ENCODE assay signal across 8 cellular contexts in genomic region chr17:2397247-2398171, GRCh38. TPM values are rescaled to one million over a fixed set of nuclear protein-coding genes. Genes with fewer than 3 reads are reported as not detected.
DNase-seq lines count a peak whose midpoint lies in the region; ATAC-seq and TF ChIP-seq lines count a peak whose summit lies in the region.

No MANE protein-coding gene starts in this region.

- H3K79me2 ChIP-seq in neural progenitor cell (ENCODE audit: low read depth) = peaks cover 44% of the 10 kb centered on the region

- no peaks in the 10 kb centered on the region for H3K9me3 Mint-ChIP-seq in effector memory CD8-positive, alpha-beta T cell
- H3K9me3 Mint-ChIP-seq in neural progenitor cell = no peaks in the 10 kb centered on the region

- peak overlapping the region; percentile 84 to 100 (median 98) for H3K9ac ChIP-seq in BLaER1 treated with 17β-estradiol and CSF1 and Interleukin-3, amounts not matched to agents 10 nM and 100 nM
- no peak overlapping the region for H3K9ac ChIP-seq in neural progenitor cell

- DNase-seq in NB4 (ENCODE audit: low read depth) = no peak
- no peak for DNase-seq in effector memory CD8-positive, alpha-beta T cell
- no peak for DNase-seq in neural progenitor cell (ENCODE audit: low spot score)
- DNase-seq in epidermal melanocyte (ENCODE audit: insufficient read length, low spot score) = no peak
- no peak for DNase-seq in amniotic stem cell (lab: John Stamatoyannopoulos, UW)

- H3K4me2 ChIP-seq in BLaER1 treated with 17β-estradiol and CSF1 and Interleukin-3, amounts not matched to agents 10 nM and 100 nM = peak overlapping the region; percentile 97 to 100 (median 99)
- H3K4me2 ChIP-seq in neural progenitor cell = peak overlapping the region; percentile 78

- H3K27ac Mint-ChIP-seq in effector memory CD8-positive, alpha-beta T cell = peak overlapping the region in 1 of 2 donors; percentile 76
- peak overlapping the region; percentile 90 for H3K27ac Mint-ChIP-seq in neural progenitor cell

- H3K4me3 ChIP-seq in BLaER1 treated with 17β-estradiol and CSF1 and Interleukin-3, amounts not matched to agents 10 nM and 100 nM = peak overlapping the region; percentile 45 to 98 (median 85); a peak in 19 of 20 replicates
- H3K4me3 ChIP-seq in NB4 (ENCODE audit: low read depth, low read length) (peak overlapping the region; percentile 11), neural progenitor cell (peak overlapping the region; percentile 42)

- no peaks in the 10 kb centered on the region for H3K9me3 ChIP-seq in BLaER1 treated with 17β-estradiol and CSF1 and Interleukin-3, amounts not matched to agents 10 nM and 100 nM (replicated peaks in 1 of 11)
- no peaks in the 10 kb centered on the region for H3K9me3 ChIP-seq in neural progenitor cell (ENCODE audit: low read depth)

- peaks cover 46 to 58% (median 54%) of the 10 kb centered on the region in 10 experiments for H3K4me1 ChIP-seq in BLaER1 treated with 17β-estradiol and CSF1 and Interleukin-3, amounts not matched to agents 10 nM and 100 nM
- peaks cover 41% of the 10 kb centered on the region for H3K4me1 ChIP-seq in neural progenitor cell

- peaks cover 4 to 59% (median 18%) of the 10 kb centered on the region in 11 experiments; a peak in 14 of 22 replicates for H4K20me1 ChIP-seq in BLaER1 treated with 17β-estradiol and CSF1 and Interleukin-3, amounts not matched to agents 10 nM and 100 nM
- peaks cover 55% of the 10 kb centered on the region for H4K20me1 ChIP-seq in neural progenitor cell (ENCODE audit: low read depth)

- H3K4me3 Mint-ChIP-seq in effector memory CD8-positive, alpha-beta T cell = peak overlapping the region; percentile 90 to 98
- H3K4me3 Mint-ChIP-seq in neural progenitor cell = peak overlapping the region; percentile 88

- H2AFZ ChIP-seq in neural progenitor cell (replicated peaks) = no peak overlapping the region

- no peaks in the 10 kb centered on the region for H3K27me3 ChIP-seq in BLaER1 treated with 17β-estradiol and CSF1 and Interleukin-3, amounts not matched to agents 10 nM and 100 nM
- no peaks in the 10 kb centered on the region for H3K27me3 ChIP-seq in neural progenitor cell

- no peak for TF ChIP-seq POLR2A in NB4 (IDR thresholded peaks at IDR 0.05; ENCODE audit: extremely low read depth, insufficient read length)

- peaks cover 80% of the 10 kb centered on the region for H3F3A ChIP-seq in neural progenitor cell (ENCODE audit: low read depth)

- ATAC-seq in effector memory CD8-positive, alpha-beta T cell (replicated peaks) = no peak
- no peak for ATAC-seq in HG03196 (IDR thresholded peaks at IDR 0.05; ENCODE audit: unreplicated experiment)
- no peak for ATAC-seq in HG03469 (IDR thresholded peaks at IDR 0.05; ENCODE audit: unreplicated experiment)

- peaks cover 83% of the 10 kb centered on the region for H3K36me3 Mint-ChIP-seq in effector memory CD8-positive, alpha-beta T cell (ENCODE audit: insufficient read depth)
- H3K36me3 Mint-ChIP-seq in neural progenitor cell = no peaks in the 10 kb centered on the region

- peak overlapping the region; percentile 86 to 100 (median 98) for H3K27ac ChIP-seq in BLaER1 treated with 17β-estradiol and CSF1 and Interleukin-3, amounts not matched to agents 10 nM and 100 nM
- no peak overlapping the region for H3K27ac ChIP-seq in neural progenitor cell

- no peaks in the 10 kb centered on the region for H3K27me3 Mint-ChIP-seq in effector memory CD8-positive, alpha-beta T cell
- H3K27me3 Mint-ChIP-seq in neural progenitor cell (ENCODE audit: insufficient read depth, low read depth) = peaks cover 21% of the 10 kb centered on the region

- H3K36me3 ChIP-seq in BLaER1 treated with 17β-estradiol and CSF1 and Interleukin-3, amounts not matched to agents 10 nM and 100 nM = no peaks in the 10 kb centered on the region
- no peaks in the 10 kb centered on the region for H3K36me3 ChIP-seq in neural progenitor cell

- no peak for TF ChIP-seq CTCF in NB4 (IDR thresholded peaks at IDR 0.05; ENCODE audit: low read depth, low read length)
- no peak for TF ChIP-seq CTCF in neural progenitor cell (IDR thresholded peaks at IDR 0.05)

- peaks cover 46 to 49% of the 10 kb centered on the region in 2 donors for H3K4me1 Mint-ChIP-seq in effector memory CD8-positive, alpha-beta T cell (ENCODE audit: low read depth in 2 of 2)
- H3K4me1 Mint-ChIP-seq in neural progenitor cell = peaks cover 51% of the 10 kb centered on the region

RNA-seq across cellular contexts. Expression of gene MNT, which starts 3.4 kb away (rescaled TPM):
- total RNA-seq in neural progenitor cell (ENCODE audit: low replicate concordance) = 2.2 and 11.1 TPM in 2 replicates

Comparison
In these comparisons a context has a peak if more than half of its experiments do, and no peak if none do; other contexts are left out.
1. H3K4me3 ChIP-seq: peak in every context shown above with its lines; median percentile 85 in BLaER1 treated with 17β-estradiol and CSF1 and Interleukin-3, amounts not matched to agents 10 nM and 100 nM; 42 in neural progenitor cell; 11 in NB4.